In the genomic region with DNA sequence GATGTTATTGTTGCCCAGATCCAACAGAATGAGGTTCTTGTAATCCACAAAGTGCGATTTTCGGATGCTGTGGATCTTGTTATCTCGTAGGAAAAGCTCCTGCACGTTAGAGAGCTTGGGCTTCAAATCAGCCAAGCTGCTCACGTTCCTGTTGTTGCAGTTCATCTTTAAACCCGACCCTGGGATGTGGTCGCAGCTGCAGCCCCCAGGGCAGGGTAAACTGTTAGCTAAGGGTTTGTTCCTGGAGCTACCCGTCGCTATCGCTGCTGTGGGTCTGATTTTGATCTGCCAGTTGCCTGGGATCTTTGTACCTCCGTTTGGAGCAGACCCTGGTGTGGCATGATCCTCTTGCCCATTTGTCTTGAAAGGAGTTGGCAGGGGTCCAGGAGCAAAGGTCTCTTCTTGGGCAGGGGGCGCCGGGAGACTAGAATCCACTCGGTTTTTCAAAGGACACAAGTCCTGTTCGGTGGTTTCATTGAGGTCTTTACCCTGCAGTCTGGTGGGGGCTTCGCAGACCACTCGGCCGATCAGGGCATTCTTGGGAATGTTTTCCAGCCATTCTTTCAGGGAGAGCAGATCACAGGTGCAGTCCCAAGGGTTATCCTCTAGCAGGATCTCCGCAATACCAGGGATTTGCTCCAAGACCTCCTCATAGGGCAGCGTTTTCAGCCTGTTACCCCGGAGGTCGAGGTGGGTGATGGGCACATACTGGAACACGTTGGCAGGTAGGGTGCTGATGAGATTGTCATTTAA, we compare ENCODE assay signal across 19 cellular contexts. TPM values are rescaled to one million over a fixed set of nuclear protein-coding genes. Genes with fewer than 3 reads are reported as not detected.
DNase-seq lines count a peak whose midpoint lies in the region; ATAC-seq and TF ChIP-seq lines count a peak whose summit lies in the region.
"Had no signal": no experiment of that assay in that cellular context is flagged by ENCODE, and none has a peak within 500 bp of the region (broad histone marks: within the 10 kb centered on the region; RNA-seq: fewer than 3 reads in every experiment).

No MANE protein-coding gene starts in this region.

- 3% methylated on average over 14 of the region's 23 CpGs for WGBS in suprapubic skin

- no peak for DNase-seq in BJ (ENCODE audit: low read depth)
- no peak for DNase-seq in SK-N-MC (ENCODE audit: low read depth, low spot score)
- peak in 33 of 42 donors; percentile 12 to 66 (median 40) for DNase-seq in head of caudate nucleus
- no peak for DNase-seq in gastrocnemius medialis
- no peak for DNase-seq in LoVo (ENCODE audit: low spot score)
- no peak for DNase-seq in suprapubic skin (ENCODE audit: low spot score in 2 of 2)
- no peak for DNase-seq in activated naive CD4-positive, alpha-beta T cell treated with anti-CD3 and anti-CD28 coated beads, Interleukin-2, amount 10 ng/mL, durations not matched to agents 7 days and 5 days
- DNase-seq: activated naive CD4-positive, alpha-beta T cell; CD4-positive, alpha-beta T cell; esophagus squamous epithelium; H7; Karpas-422; NCI-H2081 treated with DMSO at 0.1 percent for 48 hours; NK-92 treated with Interleukin-12 subunit alpha and Interleukin-12 subunit beta, amount 100 ng/mL, for 24 hours; stimulated activated CD4-positive, alpha-beta T cell treated with anti-CD3 and anti-CD28 coated beads, Interleukin-2, amount 100 ng/mL, for 48 hours had no signal

- H3K27me3 Mint-ChIP-seq in activated naive CD4-positive, alpha-beta T cell treated with anti-CD3 and anti-CD28 coated beads, Interleukin-2, amount 10 ng/mL, durations not matched to agents 7 days and 5 days: peaks cover 52% of the 10 kb centered on the region

- H2AFZ ChIP-seq in parathyroid adenoma: no peak overlapping the region

- H3K9me3 ChIP-seq in SK-N-MC (ENCODE audit: low read depth, low read length): no peaks in the 10 kb centered on the region
- H3K9me3 ChIP-seq in parathyroid adenoma (ENCODE audit: control insufficient read depth, low read length): no peaks in the 10 kb centered on the region
- H3K9me3 ChIP-seq in gastrocnemius medialis: no peaks in the 10 kb centered on the region
- H3K9me3 ChIP-seq in suprapubic skin: no peaks in the 10 kb centered on the region
- H3K9me3 ChIP-seq: esophagus squamous epithelium had no signal

- no peaks in the 10 kb centered on the region for H3K79me2 ChIP-seq in parathyroid adenoma

- intact Hi-C loops in head of caudate nucleus (cut with DNase I): loop anchor here (5.0 to 10.0 kb wide), 2 partner anchors 56 to 113 kb away; no protein-coding TSS in a partner anchor
- intact Hi-C loops in gastrocnemius medialis (cut with DNase I; ENCODE audit: low total_unique reads): no loop called here

- ATAC-seq in gastrocnemius medialis: no peak

- H3K4me3 Mint-ChIP-seq in activated naive CD4-positive, alpha-beta T cell treated with anti-CD3 and anti-CD28 coated beads, Interleukin-2, amount 10 ng/mL, durations not matched to agents 7 days and 5 days: no peak overlapping the region
- H3K4me3 Mint-ChIP-seq: CD4-positive, alpha-beta T cell had no signal

- H3K36me3 ChIP-seq in BJ (ENCODE audit: control insufficient read depth, insufficient read depth, low read length) (no peaks in the 10 kb centered on the region), SK-N-MC (ENCODE audit: insufficient read depth, low read length) (no peaks in the 10 kb centered on the region), parathyroid adenoma (ENCODE audit: control insufficient read depth, insufficient read depth, low read length) (no peaks in the 10 kb centered on the region), gastrocnemius medialis (no peaks in the 10 kb centered on the region), suprapubic skin (no peaks in the 10 kb centered on the region)
- H3K36me3 ChIP-seq: esophagus squamous epithelium, SJSA1 had no signal

- no peaks in the 10 kb centered on the region for H3K36me3 Mint-ChIP-seq in activated naive CD4-positive, alpha-beta T cell treated with anti-CD3 and anti-CD28 coated beads, Interleukin-2, amount 10 ng/mL, durations not matched to agents 7 days and 5 days

- TF ChIP-seq POLR2A in gastrocnemius medialis (IDR thresholded peaks at IDR 0.05) (no peak), suprapubic skin (IDR thresholded peaks at IDR 0.05) (no peak)

- peak overlapping the region; percentile 32 for H3K4me2 ChIP-seq in parathyroid adenoma (ENCODE audit: low read length)

- POLR2A ChIA-PET in BJ (lab: Charles Lee): no interaction called here

- TF ChIP-seq CTCF in BJ (IDR thresholded peaks at IDR 0.05; ENCODE audit: insufficient read depth, low read depth, low read length) (no peak), parathyroid adenoma (IDR thresholded peaks at IDR 0.05) (no peak), gastrocnemius medialis (IDR thresholded peaks at IDR 0.05 in 4 of 5, conservative IDR thresholded peaks at IDR 0.05 in 1 of 5) (no peak), suprapubic skin (IDR thresholded peaks at IDR 0.05) (no peak)

- H3K9me3 Mint-ChIP-seq in activated naive CD4-positive, alpha-beta T cell treated with anti-CD3 and anti-CD28 coated beads, Interleukin-2, amount 10 ng/mL, durations not matched to agents 7 days and 5 days: no peaks in the 10 kb centered on the region
- H3K9me3 Mint-ChIP-seq: CD4-positive, alpha-beta T cell had no signal

- no peak overlapping the region for H3K27ac ChIP-seq in SK-N-MC
- no peak overlapping the region for H3K27ac ChIP-seq in parathyroid adenoma
- no peak overlapping the region for H3K27ac ChIP-seq in gastrocnemius medialis
- H3K27ac ChIP-seq in suprapubic skin: no peak overlapping the region
- H3K27ac ChIP-seq: esophagus squamous epithelium, SJSA1 had no signal

- H3K4me3 ChIP-seq in BJ (ENCODE audit: low read depth, low read length) (peak overlapping the region; percentile 13; the same call in 1 of the 2 replicates), SK-N-MC (peak overlapping the region; percentile 72), parathyroid adenoma (ENCODE audit: low read depth, low read length) (no peak overlapping the region), gastrocnemius medialis (no peak overlapping the region), suprapubic skin (no peak overlapping the region)
- H3K4me3 ChIP-seq: SJSA1 had no signal

- in situ Hi-C loops in gastrocnemius medialis (cut with MboI; ENCODE audit: low sequenced_read_pairs in 4 of 4): no loop called here

- H3K9ac ChIP-seq in SK-N-MC (ENCODE audit: insufficient read length) (no peak overlapping the region), parathyroid adenoma (no peak overlapping the region)

- H3K27ac Mint-ChIP-seq in activated naive CD4-positive, alpha-beta T cell treated with anti-CD3 and anti-CD28 coated beads, Interleukin-2, amount 10 ng/mL, durations not matched to agents 7 days and 5 days: no peak overlapping the region
- H3K27ac Mint-ChIP-seq: CD4-positive, alpha-beta T cell had no signal

- H3K4me1 Mint-ChIP-seq in activated naive CD4-positive, alpha-beta T cell treated with anti-CD3 and anti-CD28 coated beads, Interleukin-2, amount 10 ng/mL, durations not matched to agents 7 days and 5 days: no peaks in the 10 kb centered on the region

- H3K4me1 ChIP-seq in parathyroid adenoma (no peaks in the 10 kb centered on the region), gastrocnemius medialis (no peaks in the 10 kb centered on the region), suprapubic skin (peaks cover 34% of the 10 kb centered on the region)
- H3K4me1 ChIP-seq: SJSA1 had no signal

- H3K27me3 ChIP-seq in BJ (ENCODE audit: control insufficient read depth, insufficient read depth, low read length) (peaks cover 5% of the 10 kb centered on the region; the same call in 1 of the 2 replicates), parathyroid adenoma (ENCODE audit: control insufficient read depth, insufficient read depth, low read length) (no peaks in the 10 kb centered on the region), gastrocnemius medialis (peaks cover 26 to 34% (median 26%) of the 10 kb centered on the region in 3 donors), suprapubic skin (peaks cover 61% of the 10 kb centered on the region)
- H3K27me3 ChIP-seq: SJSA1 had no signal

- CTCF ChIA-PET in BJ (lab: Yijun Ruan, JAX): no interaction called here
- CTCF ChIA-PET in activated naive CD4-positive, alpha-beta T cell treated with anti-CD3 and anti-CD28 coated beads, Interleukin-2, amount 10 ng/mL, durations not matched to agents 7 days and 5 days (lab: Charles Lee): no interaction called here

- no peak for TF ChIP-seq EP300 in suprapubic skin (IDR thresholded peaks at IDR 0.05)

RNA-seq across cellular contexts. Expression of a gene that starts 1.8 kb away (rescaled TPM):
- polyA plus RNA-seq in BJ (2011; rRNA removed): 0.99 and 1.1 TPM in 2 replicates
- polyA minus RNA-seq in BJ (2011; rRNA and poly(A)+ RNA removed): 1.3 and 2.0 TPM in 2 replicates
- total RNA-seq in gastrocnemius medialis (not detected), suprapubic skin (not detected)
- total RNA-seq: CD4-positive, alpha-beta T cell; esophagus squamous epithelium; mesenteric fat pad; pulmonary artery endothelial cell; SJSA1 had no signal

Comparison
In these comparisons a context has a peak if more than half of its experiments do, and no peak if none do; other contexts are left out.
1. DNase-seq: peak in head of caudate nucleus (33 of 42); none in BJ (single experiment), SK-N-MC (single experiment), gastrocnemius medialis (0 of 2), LoVo (single experiment), suprapubic skin (0 of 2) and activated naive CD4-positive, alpha-beta T cell treated with anti-CD3 and anti-CD28 coated beads, Interleukin-2, amount 10 ng/mL, durations not matched to agents 7 days and 5 days (single experiment).
2. H3K4me3 ChIP-seq: peak in BJ (single experiment) and SK-N-MC (single experiment); none in parathyroid adenoma (single experiment), gastrocnemius medialis (0 of 4) and suprapubic skin (single experiment).